Comparison of ENCODE assay signal across 24 cellular contexts in genomic region chr2:24658531-24659202, GRCh38.
A peak's percentile ranks its signal among the peaks of the same experiment; 100 is the strongest.
DNase-seq lines count a peak whose midpoint lies in the region; ATAC-seq, FAIRE-seq and TF ChIP-seq lines count a peak whose summit lies in the region.
"Had no signal": no experiment of that assay in that cellular context is flagged by ENCODE, and none has a peak within 500 bp of the region (broad histone marks: within the 10 kb centered on the region; RNA-seq: fewer than 3 reads in every experiment).

No MANE protein-coding gene starts in this region.

- DNase-seq in activated CD4-positive, alpha-beta T cell treated with anti-CD3 and anti-CD28 coated beads for 36 hours: no peak
- no peak for DNase-seq in activated CD4-positive, alpha-beta T cell treated with anti-CD3 and anti-CD28 coated beads, Interleukin-2, amount 50 U/mL, for 48 hours
- DNase-seq in bronchial epithelial cell (ENCODE audit: low read depth) (peak; percentile 9), lower lobe of right lung (no peak), occipital lobe (lab: John Stamatoyannopoulos, UW) (no peak), NCI-H1048 (lab: John Stamatoyannopoulos, UW) (no peak)
- no peak for DNase-seq in activated T-cell treated with anti-CD3 and anti-CD28 coated beads, Interleukin-2, amount 50 U/mL, for 4 hours
- DNase-seq: activated CD4-positive, alpha-beta T cell treated with anti-CD3 and anti-CD28 coated beads, Interleukin-2, amount 10 ng/mL, durations not matched to agents 7 days and 5 days; activated naive CD4-positive, alpha-beta T cell treated with Interleukin-2 at 50 U/mL for 16 hours; activated T-cell treated with anti-CD3 and anti-CD28 coated beads, Interleukin-2, amount 50 U/mL, for 72 hours; body of pancreas; CD8-positive, alpha-beta memory T cell; KG1; MM.1S; NCI-H1417 treated with DMSO at 0.1 percent for 48 hours; NCI-H524 treated with DMSO at 0.1 percent for 48 hours; sigmoid colon; stimulated activated naive CD4-positive, alpha-beta T cell; T1000; uterus; WERI-Rb-1 had no signal

- no peak overlapping the region for H3K4me3 Mint-ChIP-seq in activated CD4-positive, alpha-beta T cell treated with anti-CD3 and anti-CD28 coated beads for 36 hours
- H3K4me3 Mint-ChIP-seq in activated T-cell treated with anti-CD3 and anti-CD28 coated beads, Interleukin-2, amount 50 U/mL, for 4 hours: no peak overlapping the region
- H3K4me3 Mint-ChIP-seq: activated CD4-positive, alpha-beta T cell treated with anti-CD3 and anti-CD28 coated beads, Interleukin-2, amount 10 ng/mL, durations not matched to agents 7 days and 5 days; activated T-cell treated with anti-CD3 and anti-CD28 coated beads, Interleukin-2, amount 50 U/mL, for 72 hours; CD8-positive, alpha-beta memory T cell had no signal

- H3K27ac ChIP-seq in lower lobe of right lung: no peak overlapping the region
- H3K27ac ChIP-seq: body of pancreas, uterus, WERI-Rb-1 had no signal

- H3K36me3 ChIP-seq in bronchial epithelial cell (ENCODE audit: control insufficient read depth, insufficient read depth, low read length) (no peaks in the 10 kb centered on the region), lower lobe of right lung (no peaks in the 10 kb centered on the region)
- H3K36me3 ChIP-seq: uterus, WERI-Rb-1 had no signal

- POLR2A ChIA-PET in activated CD4-positive, alpha-beta T cell treated with anti-CD3 and anti-CD28 coated beads for 36 hours (lab: Charles Lee): no interaction called here

- H3K4me3 ChIP-seq in bronchial epithelial cell (ENCODE audit: low read depth, low read length): no peak overlapping the region
- no peak overlapping the region for H3K4me3 ChIP-seq in lower lobe of right lung
- H3K4me3 ChIP-seq: body of pancreas, sigmoid colon, uterus had no signal

- H3K36me3 Mint-ChIP-seq in activated CD4-positive, alpha-beta T cell treated with anti-CD3 and anti-CD28 coated beads for 36 hours (ENCODE audit: low read depth): peaks cover 4% of the 10 kb centered on the region
- H3K36me3 Mint-ChIP-seq in activated T-cell treated with anti-CD3 and anti-CD28 coated beads, Interleukin-2, amount 50 U/mL, for 4 hours (ENCODE audit: insufficient read depth): peaks cover 20% of the 10 kb centered on the region

- H3K27me3 Mint-ChIP-seq in activated CD4-positive, alpha-beta T cell treated with anti-CD3 and anti-CD28 coated beads for 36 hours: no peaks in the 10 kb centered on the region
- H3K27me3 Mint-ChIP-seq in activated T-cell treated with anti-CD3 and anti-CD28 coated beads, Interleukin-2, amount 50 U/mL, for 4 hours (ENCODE audit: low read depth): no peaks in the 10 kb centered on the region
- H3K27me3 Mint-ChIP-seq: activated CD4-positive, alpha-beta T cell treated with anti-CD3 and anti-CD28 coated beads, Interleukin-2, amount 10 ng/mL, durations not matched to agents 7 days and 5 days; CD8-positive, alpha-beta memory T cell had no signal

- no peak for FAIRE-seq in bronchial epithelial cell (lab: Jason Lieb, UNC)
- FAIRE-seq: endothelial cell of umbilical vein, keratinocyte had no signal

- peaks cover 6% of the 10 kb centered on the region for H3K4me1 Mint-ChIP-seq in activated CD4-positive, alpha-beta T cell treated with anti-CD3 and anti-CD28 coated beads for 36 hours
- peaks cover 7% of the 10 kb centered on the region for H3K4me1 Mint-ChIP-seq in activated T-cell treated with anti-CD3 and anti-CD28 coated beads, Interleukin-2, amount 50 U/mL, for 4 hours (ENCODE audit: low read depth)
- H3K4me1 Mint-ChIP-seq: activated CD4-positive, alpha-beta T cell treated with anti-CD3 and anti-CD28 coated beads, Interleukin-2, amount 10 ng/mL, durations not matched to agents 7 days and 5 days had no signal

- CTCF ChIA-PET in activated CD4-positive, alpha-beta T cell treated with anti-CD3 and anti-CD28 coated beads for 36 hours (lab: Charles Lee): interaction anchor here (0.7 to 1.1 kb wide), 4 partner anchors 79 to 187 kb away, joined by 3 to 4 read pairs (median 3); partner anchors contain the start of genes CENPO and PTRHD1

- H3K9me3 ChIP-seq in lower lobe of right lung: no peaks in the 10 kb centered on the region
- H3K9me3 ChIP-seq: body of pancreas, sigmoid colon, uterus had no signal

- TF ChIP-seq CTCF in bronchial epithelial cell (IDR thresholded peaks at IDR 0.05; ENCODE audit: insufficient read depth, low read length, severe bottlenecking) (no peak), lower lobe of right lung (IDR thresholded peaks at IDR 0.05) (no peak)

- intact Hi-C loops in activated CD4-positive, alpha-beta T cell treated with anti-CD3 and anti-CD28 coated beads for 36 hours (cut with DNase I, micrococcal nuclease): no loop called here
- intact Hi-C loops in lower lobe of right lung (cut with DNase I): no loop called here

- no peaks in the 10 kb centered on the region for H3K9me3 Mint-ChIP-seq in activated CD4-positive, alpha-beta T cell treated with anti-CD3 and anti-CD28 coated beads for 36 hours (ENCODE audit: low read depth)
- H3K9me3 Mint-ChIP-seq in activated T-cell treated with anti-CD3 and anti-CD28 coated beads, Interleukin-2, amount 50 U/mL, for 4 hours: no peaks in the 10 kb centered on the region
- H3K9me3 Mint-ChIP-seq: activated CD4-positive, alpha-beta T cell treated with anti-CD3 and anti-CD28 coated beads, Interleukin-2, amount 10 ng/mL, durations not matched to agents 7 days and 5 days; activated T-cell treated with anti-CD3 and anti-CD28 coated beads, Interleukin-2, amount 50 U/mL, for 72 hours; CD8-positive, alpha-beta memory T cell had no signal

- no peak for ATAC-seq in activated CD4-positive, alpha-beta T cell treated with anti-CD3 and anti-CD28 coated beads for 36 hours
- ATAC-seq in lower lobe of right lung: peak; percentile 30 to 36
- ATAC-seq in GM19023 (IDR thresholded peaks at IDR 0.05; ENCODE audit: unreplicated experiment): no peak
- ATAC-seq in activated T-cell treated with anti-CD3 and anti-CD28 coated beads, Interleukin-2, amount 50 U/mL, for 4 hours: no peak
- ATAC-seq: activated T-cell treated with anti-CD3 and anti-CD28 coated beads, Interleukin-2, amount 50 U/mL, for 72 hours; body of pancreas had no signal

- no peaks in the 10 kb centered on the region for H3K4me1 ChIP-seq in lower lobe of right lung
- H3K4me1 ChIP-seq: body of pancreas, uterus had no signal

- H3K27ac Mint-ChIP-seq in activated CD4-positive, alpha-beta T cell treated with anti-CD3 and anti-CD28 coated beads for 36 hours: peak overlapping the region; percentile 35
- H3K27ac Mint-ChIP-seq: activated CD4-positive, alpha-beta T cell treated with anti-CD3 and anti-CD28 coated beads, Interleukin-2, amount 10 ng/mL, durations not matched to agents 7 days and 5 days; activated T-cell treated with anti-CD3 and anti-CD28 coated beads, Interleukin-2, amount 50 U/mL, for 72 hours had no signal

- no peaks in the 10 kb centered on the region for H3K27me3 ChIP-seq in bronchial epithelial cell (ENCODE audit: control insufficient read depth, insufficient read depth, low read length)
- no peaks in the 10 kb centered on the region for H3K27me3 ChIP-seq in lower lobe of right lung (ENCODE audit: low read depth)
- H3K27me3 ChIP-seq: body of pancreas, sigmoid colon, uterus had no signal

Comparison
In these comparisons a context has a peak if more than half of its experiments do, and no peak if none do; other contexts are left out.
1. ATAC-seq: peak in lower lobe of right lung (2 of 2); none in activated CD4-positive, alpha-beta T cell treated with anti-CD3 and anti-CD28 coated beads for 36 hours (single experiment), GM19023 (single experiment) and activated T-cell treated with anti-CD3 and anti-CD28 coated beads, Interleukin-2, amount 50 U/mL, for 4 hours (0 of 2).